Comparison of ENCODE assay signal across 13 cellular contexts in genomic region chr18:74064510-74064909, GRCh38.
DNase-seq lines count a peak whose midpoint lies in the region; ATAC-seq and FAIRE-seq lines count a peak whose summit lies in the region.
"Had no signal": no experiment of that assay in that cellular context is flagged by ENCODE, and none has a peak within 500 bp of the region (broad histone marks: within the 10 kb centered on the region; RNA-seq: fewer than 3 reads in every experiment).

No MANE protein-coding gene starts in this region.

- DNase-seq in DMS53 (lab: John Stamatoyannopoulos, UW) (peak; percentile 99), putamen (ENCODE audit: low spot score) (peak; percentile 37), MV-4-11 (lab: John Stamatoyannopoulos, UW) (no peak), DMS79 (lab: John Stamatoyannopoulos, UW) (no peak), urothelium cell line (ENCODE audit: low spot score) (no peak), NCI-H2171 treated with DMSO at 0.1 percent for 48 hours (lab: John Stamatoyannopoulos, UW) (no peak)
- peak; percentile 71 for DNase-seq in T-helper 2 cell treated with Interferon-gamma antibody and Interleukin-4, amounts not matched to agents 5 μg/mL and 100 μg/mL, for 36 hours (ENCODE audit: low spot score)
- DNase-seq: effector memory CD8-positive, alpha-beta T cell; GOT3; NCI-H1092 treated with DMSO at 0.1 percent for 48 hours; OCI-M1; T-helper 9 cell had no signal

- peak; percentile 41 for ATAC-seq in GM21360 (IDR thresholded peaks at IDR 0.05; ENCODE audit: unreplicated experiment)
- ATAC-seq: effector memory CD8-positive, alpha-beta T cell had no signal

- H3K4me1 Mint-ChIP-seq in T-helper 2 cell treated with Interferon-gamma antibody and Interleukin-4, amounts not matched to agents 5 μg/mL and 100 μg/mL, for 36 hours (ENCODE audit: low read depth), result peaks cover 35% of the 10 kb centered on the region

- no peaks in the 10 kb centered on the region for H3K9me3 Mint-ChIP-seq in T-helper 2 cell treated with Interferon-gamma antibody and Interleukin-4, amounts not matched to agents 5 μg/mL and 100 μg/mL, for 36 hours
- H3K9me3 Mint-ChIP-seq: effector memory CD8-positive, alpha-beta T cell had no signal

- H3K4me3 Mint-ChIP-seq in T-helper 2 cell treated with Interferon-gamma antibody and Interleukin-4, amounts not matched to agents 5 μg/mL and 100 μg/mL, for 36 hours, result peak overlapping the region; percentile 84
- H3K4me3 Mint-ChIP-seq: effector memory CD8-positive, alpha-beta T cell had no signal

- no peaks in the 10 kb centered on the region for H3K27me3 Mint-ChIP-seq in T-helper 2 cell treated with Interferon-gamma antibody and Interleukin-4, amounts not matched to agents 5 μg/mL and 100 μg/mL, for 36 hours (ENCODE audit: low read depth)

- peak overlapping the region; percentile 62 for H3K27ac Mint-ChIP-seq in T-helper 2 cell treated with Interferon-gamma antibody and Interleukin-4, amounts not matched to agents 5 μg/mL and 100 μg/mL, for 36 hours
- H3K27ac Mint-ChIP-seq: effector memory CD8-positive, alpha-beta T cell had no signal

- no peak for FAIRE-seq in urothelium cell line (lab: Jason Lieb, UNC)

- H3K36me3 Mint-ChIP-seq in T-helper 2 cell treated with Interferon-gamma antibody and Interleukin-4, amounts not matched to agents 5 μg/mL and 100 μg/mL, for 36 hours (ENCODE audit: low read depth), result peaks cover 2% of the 10 kb centered on the region

Comparison
In these comparisons a context has a peak if more than half of its experiments do, and no peak if none do; other contexts are left out.
1. DNase-seq: peak in DMS53 (single experiment), T-helper 2 cell treated with Interferon-gamma antibody and Interleukin-4, amounts not matched to agents 5 μg/mL and 100 μg/mL, for 36 hours (single experiment) and putamen (single experiment); none in MV-4-11 (single experiment), DMS79 (single experiment), urothelium cell line (single experiment) and NCI-H2171 treated with DMSO at 0.1 percent for 48 hours (single experiment).